ENCODE assay signal across 13 cellular contexts in genomic region chr13:49503951-49504350, GRCh38. TPM values are rescaled to one million over a fixed set of nuclear protein-coding genes. Genes with fewer than 3 reads are reported as not detected.
DNase-seq lines count a peak whose midpoint lies in the region; ATAC-seq and TF ChIP-seq lines count a peak whose summit lies in the region.
"Had no signal": no experiment of that assay in that cellular context is flagged by ENCODE, and none has a peak within 500 bp of the region (broad histone marks: within the 10 kb centered on the region; RNA-seq: fewer than 3 reads in every experiment).

No MANE protein-coding gene starts in this region.

- no peak for TF ChIP-seq RAD21 in IMR-90 (IDR thresholded peaks at IDR 0.05; ENCODE audit: low read length)

- H3K4me3 ChIP-seq in IMR-90 (ENCODE audit: insufficient read depth, low read depth, low read length) (no peak overlapping the region), fibroblast of mammary gland (ENCODE audit: control insufficient read depth, low read depth, low read length) (no peak overlapping the region), sigmoid colon (no peak overlapping the region)
- H3K4me3 ChIP-seq: A549; BLaER1 treated with 17β-estradiol and CSF1 and Interleukin-3, amounts not matched to agents 10 nM and 100 nM had no signal

- H3K4me1 ChIP-seq in IMR-90 (ENCODE audit: control insufficient read depth, insufficient read depth, low read length) (peaks cover 12% of the 10 kb centered on the region), sigmoid colon (no peaks in the 10 kb centered on the region)
- H3K4me1 ChIP-seq: A549 had no signal

- no peak overlapping the region for H2AK9ac ChIP-seq in IMR-90 (replicated peaks; ENCODE audit: low read depth, low read length, poor library complexity)

- no peak for TF ChIP-seq EP300 in sigmoid colon (IDR thresholded peaks at IDR 0.05)

- H3K9me3 ChIP-seq in IMR-90 (ENCODE audit: control insufficient read depth, insufficient read depth, low read length), result no peaks in the 10 kb centered on the region
- no peaks in the 10 kb centered on the region for H3K9me3 ChIP-seq in sigmoid colon
- H3K9me3 ChIP-seq: A549 had no signal

- H3K9ac ChIP-seq in IMR-90 (ENCODE audit: low read depth, low read length), result no peak overlapping the region
- H3K9ac ChIP-seq: BLaER1 treated with 17β-estradiol and CSF1 and Interleukin-3, amounts not matched to agents 10 nM and 100 nM; KMS-11 had no signal

- H2BK15ac ChIP-seq in IMR-90 (ENCODE audit: low read depth, low read length), result no peak overlapping the region

- H4K20me1 ChIP-seq in IMR-90 (ENCODE audit: insufficient read depth, low read length), result no peaks in the 10 kb centered on the region

- no peak for ATAC-seq in IMR-90 (ENCODE audit: low read depth)
- no peak for ATAC-seq in GM18511 (IDR thresholded peaks at IDR 0.05; ENCODE audit: unreplicated experiment)
- ATAC-seq: A549, HCT116 had no signal

- H3K9me1 ChIP-seq in IMR-90 (ENCODE audit: insufficient read depth, low read length), result peaks cover 17% of the 10 kb centered on the region

- no peak overlapping the region for H2BK120ac ChIP-seq in IMR-90 (ENCODE audit: low read depth, low read length)

- TF ChIP-seq POLR2A in IMR-90 (IDR thresholded peaks at IDR 0.05; ENCODE audit: low read depth, low read length) (no peak), sigmoid colon (IDR thresholded peaks at IDR 0.05) (no peak)

- POLR2A ChIA-PET in IMR-90 (lab: Charles Lee; ENCODE audit: unreplicated experiment), result no interaction called here

- no peak overlapping the region for H3K18ac ChIP-seq in IMR-90 (ENCODE audit: low read depth, low read length)

- intact Hi-C loops in IMR-90 (cut with micrococcal nuclease) (no loop called here), sigmoid colon (cut with DNase I) (no loop called here), head of caudate nucleus (cut with DNase I) (no loop called here)

- DNase-seq in EH (ENCODE audit: low read depth), result peak; percentile 36
- DNase-seq in IMR-90, result peak; percentile 51
- DNase-seq in fibroblast of mammary gland (ENCODE audit: low read depth), result peak; percentile 18
- DNase-seq in mesenteric fat pad (ENCODE audit: low spot score), result no peak
- no peak for DNase-seq in sigmoid colon
- no peak for DNase-seq in head of caudate nucleus
- DNase-seq: CD4-positive, CD25-positive, alpha-beta regulatory T cell; DMS 273 treated with DMSO at 0.1 percent for 48 hours had no signal

- no peak overlapping the region for H2AFZ ChIP-seq in IMR-90 (replicated peaks; ENCODE audit: low read length, poor library complexity)

- no peak overlapping the region for H2BK5ac ChIP-seq in IMR-90 (ENCODE audit: low read depth, low read length, poor library complexity, severe bottlenecking)

- H3K36me3 ChIP-seq in IMR-90 (ENCODE audit: control insufficient read depth, insufficient read depth, low read length) (peaks cover 3% of the 10 kb centered on the region; the same call in 1 of the 2 replicates), sigmoid colon (peaks cover 0 to 9% (median 0%) of the 10 kb centered on the region in 4 donors)

- H2BK20ac ChIP-seq in IMR-90 (ENCODE audit: low read depth, low read length), result no peak overlapping the region

- TF ChIP-seq CTCF in IMR-90 (conservative IDR thresholded peaks at IDR 0.05; ENCODE audit: low read depth, low read length) (no peak), fibroblast of mammary gland (conservative IDR thresholded peaks at IDR 0.05; ENCODE audit: control insufficient read depth, insufficient read depth, low read depth, low read length) (no peak), sigmoid colon (IDR thresholded peaks at IDR 0.05) (no peak)

- H3K4me2 ChIP-seq in IMR-90 (ENCODE audit: low read depth, low read length), result no peak overlapping the region
- H3K4me2 ChIP-seq: A549; BLaER1 treated with 17β-estradiol and CSF1 and Interleukin-3, amounts not matched to agents 10 nM and 100 nM; KMS-11 had no signal

- H3K27me3 ChIP-seq in IMR-90 (ENCODE audit: control insufficient read depth, insufficient read depth, low read length) (no peaks in the 10 kb centered on the region), sigmoid colon (no peaks in the 10 kb centered on the region)
- H3K27me3 ChIP-seq: BLaER1 treated with 17β-estradiol and CSF1 and Interleukin-3, amounts not matched to agents 10 nM and 100 nM had no signal

- CTCF ChIA-PET in IMR-90 (lab: Yijun Ruan, JAX), result interaction anchor here (0.9 kb wide), 1 partner anchor 56 kb away, joined by 3 read pairs; no protein-coding TSS in a partner anchor

- in situ Hi-C loops in IMR-90 (cut with MboI; ENCODE audit: low sequenced_read_pairs), result no loop called here

- H3K56ac ChIP-seq in IMR-90 (ENCODE audit: extremely low read depth, insufficient read depth, low read length), result no peak overlapping the region

- no TSS peak for BruUV-seq in IMR-90 (replicated peaks; lab: Mats Ljungman, UMichigan)

- H3K4ac ChIP-seq in IMR-90 (ENCODE audit: low read depth, low read length), result no peak overlapping the region

- H2AK5ac ChIP-seq in IMR-90 (ENCODE audit: low read depth, low read length), result 0 out of 2 replicates have a peak overlapping the region, but pooled peaks have one; percentile 6

- H3K79me1 ChIP-seq in IMR-90 (ENCODE audit: low read depth in 1 of 2, low read length in 2 of 2), result peaks cover 11 to 35% of the 10 kb centered on the region in 2 experiments

- H4K5ac ChIP-seq in IMR-90 (ENCODE audit: low read depth, low read length), result no peak overlapping the region

- H3K27ac ChIP-seq in IMR-90 (ENCODE audit: insufficient read depth, low read length) (no peak overlapping the region), sigmoid colon (no peak overlapping the region)
- H3K27ac ChIP-seq: A549; BLaER1 treated with 17β-estradiol and CSF1 and Interleukin-3, amounts not matched to agents 10 nM and 100 nM; KMS-11 had no signal

- no peak overlapping the region for H3K23ac ChIP-seq in IMR-90 (ENCODE audit: low read depth, low read length)

- no peak overlapping the region for H3K14ac ChIP-seq in IMR-90 (replicated peaks; ENCODE audit: low read depth, low read length)

- no peak overlapping the region for H4K91ac ChIP-seq in IMR-90 (ENCODE audit: insufficient read depth, low read depth, low read length)

- WGBS in IMR-90 (ENCODE audit: extremely low coverage in 2 of 2, insufficient read length in 1 of 2), 2 experiments, result no CpG with 5 or more reads among the region's 3 CpGs
- WGBS in sigmoid colon, 2 donors, result 93 to 96% methylated on average over 3 of the region's 3 CpGs

- dilution Hi-C loops in IMR-90 (cut with HindIII; ENCODE audit: low sequenced_read_pairs, unreplicated experiment), result no loop called here

- H4K8ac ChIP-seq in IMR-90 (ENCODE audit: low read depth in 2 of 2, low read length in 2 of 2), result no peak overlapping the region

TF ChIP-seq in IMR-90, 13 proteins besides CTCF, POLR2A, EP300 and RAD21:
- TF ChIP-seq USF2 (IDR thresholded peaks at IDR 0.05; ENCODE audit: low read depth, low read length) (no peak), RFX5 (IDR thresholded peaks at IDR 0.05; ENCODE audit: low read depth, low read length) (no peak), BHLHE40 (IDR thresholded peaks at IDR 0.05; ENCODE audit: low read depth, low read length) (no peak), MXI1 (IDR thresholded peaks at IDR 0.05; ENCODE audit: borderline replicate concordance, low read depth, low read length) (no peak), ELK1 (IDR thresholded peaks at IDR 0.05; ENCODE audit: borderline replicate concordance, low read depth, low read length) (no peak), NFE2L2 (IDR thresholded peaks at IDR 0.05; ENCODE audit: low read depth, low read length) (no peak), SMC3 (IDR thresholded peaks at IDR 0.05; ENCODE audit: low read depth, low read length) (no peak), MAZ (IDR thresholded peaks at IDR 0.05; ENCODE audit: borderline replicate concordance, low read depth, low read length) (no peak), FOS (IDR thresholded peaks at IDR 0.05; ENCODE audit: low read depth, low read length) (no peak)

RNA-seq across cellular contexts. Expression of gene PHF11, which starts 8.2 kb away (rescaled TPM):
- total RNA-seq in IMR-90 (2012; rRNA removed) (3.9 and 6.7 TPM in 2 replicates), mesenteric fat pad (52.4 TPM), sigmoid colon (10 to 100 TPM; 29.6 to 52.1 (median 37.5) TPM)
- polyA plus RNA-seq in IMR-90 (2012; rRNA removed) (12.2 and 15.4 TPM in 2 replicates), sigmoid colon (10 to 100 TPM; 20.1 to 36.8 (median 20.4) TPM)
- 4.0 TPM in 2 replicates for polyA plus RNA-seq in IMR-90 (2012; cell fraction: cytosol; rRNA removed)
- polyA plus RNA-seq in IMR-90 (2012; cell fraction: nucleus; rRNA removed; ENCODE audit: low replicate concordance), result 9.2 and 65.7 TPM in 2 replicates

RNA-seq across cellular contexts. Expression of gene SETDB2, which starts 59.9 kb away (rescaled TPM):
- total RNA-seq in IMR-90 (2012; rRNA removed) (5.7 and 8.6 TPM in 2 replicates), mesenteric fat pad (8.1 TPM), sigmoid colon (10 to 100 TPM in 3 of 4 donors, 1 to 10 TPM in 1; 7.5 to 12.5 (median 11.2) TPM)
- polyA plus RNA-seq in IMR-90 (2012; rRNA removed) (2.9 and 4.3 TPM in 2 replicates), sigmoid colon (1 to 10 TPM; 3.6 to 4.9 (median 4.9) TPM)
- 0.33 and 0.35 TPM in 2 replicates for polyA plus RNA-seq in IMR-90 (2012; cell fraction: cytosol; rRNA removed)
- polyA plus RNA-seq in IMR-90 (2012; cell fraction: nucleus; rRNA removed; ENCODE audit: low replicate concordance), result 1.1 and 6.2 TPM in 2 replicates

Comparison
In these comparisons a context has a peak if more than half of its experiments do, and no peak if none do; other contexts are left out.
1. DNase-seq: peak in EH (single experiment), IMR-90 (single experiment) and fibroblast of mammary gland (single experiment); none in mesenteric fat pad (single experiment), sigmoid colon (single experiment) and head of caudate nucleus (0 of 42).